ENCODE assay signal across 1 cellular context in genomic region chr17:58659714-58660084, GRCh38.
A peak's percentile ranks its signal among the peaks of the same experiment; 100 is the strongest.
TF ChIP-seq lines count a peak whose summit lies in the region.

No MANE protein-coding gene starts in this region.

TF ChIP-seq in HEK293, 187 proteins besides CTCF, POLR2A, EP300 and RAD21 (continued from another document):
- TF ChIP-seq EGR2 (tag by site-specific recombination; IDR thresholded peaks at IDR 0.05; ENCODE audit: low read depth), result 0 out of 2 replicates have a peak, but pooled peaks have one; percentile 25
TF ChIP-seq in HEK293: peak in this region for 4; not testable (repeated sequence) for 183.
